In genomic region chr2:85468704-85469349, GRCh38 we compare ENCODE assay signal across 1 cellular context.
TF ChIP-seq lines count a peak whose summit lies in the region.

No MANE protein-coding gene starts in this region.

TF ChIP-seq in endothelial cell of umbilical vein, 7 proteins besides CTCF, POLR2A, EP300 and RAD21 (continued from another document):
- no peak for TF ChIP-seq MAX (IDR thresholded peaks at IDR 0.05; ENCODE audit: insufficient read depth, insufficient read length)
